8 cellular contexts compared by ENCODE assay signal in the genomic region with DNA sequence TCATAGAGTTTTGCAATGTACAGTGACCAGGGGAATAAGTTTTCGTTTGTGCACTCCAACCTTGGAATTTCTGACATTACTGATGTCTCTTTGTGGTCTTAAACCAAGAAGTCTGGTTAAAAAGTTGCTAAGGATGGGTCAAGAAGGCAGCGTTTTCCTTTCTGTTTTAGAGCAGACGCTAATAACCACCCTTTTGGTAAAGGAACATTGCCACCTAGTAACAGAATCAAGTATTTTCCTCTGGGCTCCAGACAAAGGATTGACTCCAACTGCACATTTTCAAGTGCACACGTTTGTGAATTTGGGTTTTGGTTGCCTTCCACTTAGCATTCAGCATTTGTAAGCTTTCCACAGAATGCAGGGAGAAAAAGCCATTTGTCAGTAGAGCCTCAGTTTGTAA. TPM values are rescaled to one million over a fixed set of nuclear protein-coding genes. Genes with fewer than 3 reads are reported as not detected.
DNase-seq lines count a peak whose midpoint lies in the region; TF ChIP-seq lines count a peak whose summit lies in the region.

No MANE protein-coding gene starts in this region.

- H3K36me3 Mint-ChIP-seq in glutamatergic neuron (ENCODE audit: unreplicated experiment), result no peaks in the 10 kb centered on the region

- no peak overlapping the region for H3K27ac Mint-ChIP-seq in glutamatergic neuron (ENCODE audit: unreplicated experiment)

- no peak overlapping the region for H3K27ac ChIP-seq in HL-60 (replicated peaks)
- H3K27ac ChIP-seq in angular gyrus (ENCODE audit: low read depth, low read length), result peak overlapping the region; percentile 4

- no peak overlapping the region for H3K4me3 ChIP-seq in HL-60 (replicated peaks; ENCODE audit: insufficient read depth, low read length)

- H3K27me3 Mint-ChIP-seq in glutamatergic neuron (ENCODE audit: unreplicated experiment), result no peaks in the 10 kb centered on the region

- no peaks in the 10 kb centered on the region for H3K27me3 ChIP-seq in HL-60 (ENCODE audit: insufficient read depth, poor library complexity, severe bottlenecking)

- H3K4me3 Mint-ChIP-seq in glutamatergic neuron (ENCODE audit: unreplicated experiment), result no peak overlapping the region

- H3K4me1 Mint-ChIP-seq in glutamatergic neuron (ENCODE audit: low read depth, unreplicated experiment), result no peaks in the 10 kb centered on the region

- no peaks in the 10 kb centered on the region for H3K9me3 Mint-ChIP-seq in glutamatergic neuron (ENCODE audit: unreplicated experiment)

- DNase-seq in EL (peak; percentile 21), HL-60 (ENCODE audit: low read depth in 1 of 2, low spot score in 1 of 2) (peak in 1 of 2 experiments; percentile 14), lung microvascular endothelial cell (ENCODE audit: low read depth in 2 of 2) (peak; percentile 40 to 62), glutamatergic neuron (no peak), RPMI8226 (no peak), NCI-H524 (lab: John Stamatoyannopoulos, UW) (no peak)
- DNase-seq in activated effector memory CD4-positive, alpha-beta T cell treated with anti-CD3 and anti-CD28 coated beads, Interleukin-2, amount 50 U/mL, for 16 hours, result no peak

- TF ChIP-seq CTCF in HL-60 (IDR thresholded peaks at IDR 0.05; ENCODE audit: insufficient read depth, low read length) (peak; percentile 44), glutamatergic neuron (IDR thresholded peaks at IDR 0.05; ENCODE audit: partially characterized antibody, unreplicated experiment) (no peak)

RNA-seq across cellular contexts. Expression of a gene that starts 22.2 kb away (rescaled TPM):
- total RNA-seq in lung microvascular endothelial cell (8.7 TPM in 2 replicates), glutamatergic neuron (ENCODE audit: unreplicated experiment) (29.7 TPM)

Comparison
In these comparisons a context has a peak if more than half of its experiments do, and no peak if none do; other contexts are left out.
1. DNase-seq: peak in EL (single experiment) and lung microvascular endothelial cell (2 of 2); none in glutamatergic neuron (single experiment), RPMI8226 (single experiment), NCI-H524 (0 of 2) and activated effector memory CD4-positive, alpha-beta T cell treated with anti-CD3 and anti-CD28 coated beads, Interleukin-2, amount 50 U/mL, for 16 hours (single experiment).